1 cellular context compared by ENCODE assay signal in genomic region chr7:45892407-45893035, GRCh38.
TF ChIP-seq lines count a peak whose summit lies in the region.

No MANE protein-coding gene starts in this region.

TF ChIP-seq in HepG2, 621 proteins besides CTCF, POLR2A, EP300 and RAD21 (continued from another document and continues in another):
- TF ChIP-seq AFF4 (CRISPR knock-in tag; IDR thresholded peaks at IDR 0.05) (peak; percentile 94), MXD1 (CRISPR knock-in tag; IDR thresholded peaks at IDR 0.05) (no peak), HOXA3 (CRISPR knock-in tag; IDR thresholded peaks at IDR 0.05) (peak; percentile 33; the same call in 1 of the 2 replicates), RBM22 (optimal IDR thresholded peaks at IDR 0.05; ENCODE audit: low read length) (peak; percentile 70), KDM3A (CRISPR knock-in tag; IDR thresholded peaks at IDR 0.05; ENCODE audit: low read depth) (no peak), ZBTB37 (CRISPR knock-in tag; IDR thresholded peaks at IDR 0.05) (no peak), ZNF557 (CRISPR knock-in tag; IDR thresholded peaks at IDR 0.05) (peak; percentile 70), ZNF317 (CRISPR knock-in tag; IDR thresholded peaks at IDR 0.05) (peak; percentile 17; the same call in 1 of the 2 replicates), SMYD3 (CRISPR knock-in tag; IDR thresholded peaks at IDR 0.05) (peak; percentile 77; the same call in 1 of the 2 replicates), RBM39 (IDR thresholded peaks at IDR 0.05; ENCODE audit: low read depth, low read length, poor library complexity, severe bottlenecking) (no peak), IKZF5 (CRISPR knock-in tag; IDR thresholded peaks at IDR 0.05) (no peak; the same call in 1 of the 2 replicates), SPEN (CRISPR knock-in tag; IDR thresholded peaks at IDR 0.05; ENCODE audit: low read depth) (peak; percentile 56; the same call in 1 of the 2 replicates), ZBTB39 (CRISPR knock-in tag; IDR thresholded peaks at IDR 0.05) (no peak), ZBTB42 (CRISPR knock-in tag; IDR thresholded peaks at IDR 0.05) (no peak; the same call in 1 of the 2 replicates), ZNF281 (CRISPR knock-in tag; IDR thresholded peaks at IDR 0.05; ENCODE audit: borderline replicate concordance) (no peak; the same call in 1 of the 2 replicates), SNAPC2 (CRISPR knock-in tag; IDR thresholded peaks at IDR 0.05) (no peak), RAD51 (IDR thresholded peaks at IDR 0.05; ENCODE audit: borderline replicate concordance) (no peak), GZF1 (CRISPR knock-in tag; IDR thresholded peaks at IDR 0.05) (no peak), HIVEP1 (CRISPR knock-in tag; IDR thresholded peaks at IDR 0.05) (no peak; the same call in 1 of the 2 replicates), ARNT (IDR thresholded peaks at IDR 0.05) (no peak), ZNF672 (CRISPR knock-in tag; IDR thresholded peaks at IDR 0.05) (peak; percentile 62; the same call in 1 of the 2 replicates), JUN (CRISPR knock-in tag; IDR thresholded peaks at IDR 0.05) (no peak), RELA (CRISPR knock-in tag; IDR thresholded peaks at IDR 0.05) (no peak), ZFP36L1 (CRISPR knock-in tag; IDR thresholded peaks at IDR 0.05) (no peak; the same call in 1 of the 2 replicates), GATAD1 (CRISPR knock-in tag; IDR thresholded peaks at IDR 0.05) (no peak), ZBTB21 (CRISPR knock-in tag; IDR thresholded peaks at IDR 0.05) (no peak), ZNF503 (CRISPR knock-in tag; IDR thresholded peaks at IDR 0.05) (no peak; the same call in 1 of the 2 replicates), MIER2 (CRISPR knock-in tag; IDR thresholded peaks at IDR 0.05) (peak; percentile 53; the same call in 1 of the 2 replicates), HMGA1 (CRISPR knock-in tag; conservative IDR thresholded peaks at IDR 0.05) (no peak), ZMYM2 (CRISPR knock-in tag; IDR thresholded peaks at IDR 0.05) (no peak), RNF219 (CRISPR knock-in tag; IDR thresholded peaks at IDR 0.05) (peak; percentile 88; the same call in 1 of the 2 replicates), ZNF225 (CRISPR knock-in tag; IDR thresholded peaks at IDR 0.05) (0 out of 2 replicates have a peak, but pooled peaks have one; percentile 41), ZNF431 (CRISPR knock-in tag; IDR thresholded peaks at IDR 0.05; ENCODE audit: borderline replicate concordance, low read depth) (no peak), ATF5 (CRISPR knock-in tag; IDR thresholded peaks at IDR 0.05; ENCODE audit: low read depth) (no peak), CREM (IDR thresholded peaks at IDR 0.05) (no peak), CREM (CRISPR knock-in tag; IDR thresholded peaks at IDR 0.05) (no peak), THAP11 (CRISPR knock-in tag; IDR thresholded peaks at IDR 0.05) (no peak), TGIF2 (CRISPR knock-in tag; IDR thresholded peaks at IDR 0.05) (peak; percentile 49; the same call in 1 of the 2 replicates), TFDP2 (CRISPR knock-in tag; IDR thresholded peaks at IDR 0.05) (no peak), NR2F6 (IDR thresholded peaks at IDR 0.05) (no peak), NR2F6 (CRISPR knock-in tag; IDR thresholded peaks at IDR 0.05) (no peak; the same call in 1 of the 2 replicates), ZNF879 (CRISPR knock-in tag; IDR thresholded peaks at IDR 0.05) (no peak), TCF12 (IDR thresholded peaks at IDR 0.05) (no peak), TCF12 (CRISPR knock-in tag; IDR thresholded peaks at IDR 0.05) (no peak), ZSCAN31 (CRISPR knock-in tag; IDR thresholded peaks at IDR 0.05; ENCODE audit: low read depth) (no peak; the same call in 1 of the 2 replicates), RNF2 (conservative IDR thresholded peaks at IDR 0.05; ENCODE audit: low read depth) (no peak), SMC3 (IDR thresholded peaks at IDR 0.05; ENCODE audit: low read length) (no peak), SKI (IDR thresholded peaks at IDR 0.05; ENCODE audit: partially characterized antibody) (peak; percentile 59), ASH2L (IDR thresholded peaks at IDR 0.05; ENCODE audit: insufficient read length, low read depth, low read length) (no peak), MEIS1 (CRISPR knock-in tag; IDR thresholded peaks at IDR 0.05; ENCODE audit: borderline replicate concordance) (0 out of 2 replicates have a peak, but pooled peaks have one; percentile 59), FOXK2 (IDR thresholded peaks at IDR 0.05) (no peak), ETV5 (CRISPR knock-in tag; IDR thresholded peaks at IDR 0.05; ENCODE audit: borderline replicate concordance) (peak; percentile 62; the same call in 1 of the 2 replicates), KDM4B (CRISPR knock-in tag; IDR thresholded peaks at IDR 0.05) (no peak), KMT2A (CRISPR knock-in tag; IDR thresholded peaks at IDR 0.05) (no peak)
